In genomic region chr2:30759481-30759880, GRCh38 we compare ENCODE assay signal across 24 cellular contexts. TPM values are rescaled to one million over a fixed set of nuclear protein-coding genes. Genes with fewer than 3 reads are reported as not detected.
A peak's percentile ranks its signal among the peaks of the same experiment; 100 is the strongest.
DNase-seq lines count a peak whose midpoint lies in the region; TF ChIP-seq lines count a peak whose summit lies in the region.
"Had no signal": no experiment of that assay in that cellular context is flagged by ENCODE, and none has a peak within 500 bp of the region (broad histone marks: within the 10 kb centered on the region; RNA-seq: fewer than 3 reads in every experiment).

No MANE protein-coding gene starts in this region.

- H3K27me3 Mint-ChIP-seq in CD14-positive monocyte (ENCODE audit: low read depth in 3 of 3) (peaks cover 6 to 14% (median 8%) of the 10 kb centered on the region in 3 donors), chondrocyte (ENCODE audit: low read depth) (peaks cover 23% of the 10 kb centered on the region)

- H3K36me3 Mint-ChIP-seq in CD14-positive monocyte (no peaks in the 10 kb centered on the region), chondrocyte (ENCODE audit: low read depth) (no peaks in the 10 kb centered on the region)
- H3K36me3 Mint-ChIP-seq: CD4-positive, alpha-beta memory T cell had no signal

- no peaks in the 10 kb centered on the region for H3K4me1 Mint-ChIP-seq in CD14-positive monocyte
- peaks cover 5% of the 10 kb centered on the region for H3K4me1 Mint-ChIP-seq in chondrocyte (ENCODE audit: low read depth)
- H3K4me1 Mint-ChIP-seq: CD4-positive, alpha-beta memory T cell had no signal

- peaks cover 0 to 2% (median 0%) of the 10 kb centered on the region in 7 donors for H3K9me3 Mint-ChIP-seq in CD14-positive monocyte
- no peaks in the 10 kb centered on the region for H3K9me3 Mint-ChIP-seq in chondrocyte (ENCODE audit: low read depth)
- H3K9me3 Mint-ChIP-seq: CD4-positive, alpha-beta memory T cell had no signal

- H3K27ac Mint-ChIP-seq in CD14-positive monocyte (peak overlapping the region in 1 of 7 donors; percentile 59), chondrocyte (ENCODE audit: unreplicated experiment) (no peak overlapping the region)
- H3K27ac Mint-ChIP-seq: CD4-positive, alpha-beta memory T cell had no signal

- H3K27ac ChIP-seq in testis (no peak overlapping the region), tibial nerve (no peak overlapping the region)
- H3K27ac ChIP-seq: A549; BLaER1 treated with 17β-estradiol and CSF1 and Interleukin-3, amounts not matched to agents 10 nM and 100 nM; GM23248 had no signal

- no peaks in the 10 kb centered on the region for H3K9me3 ChIP-seq in testis
- H3K9me3 ChIP-seq in tibial nerve: no peaks in the 10 kb centered on the region
- H3K9me3 ChIP-seq: A549; BE2C; BLaER1 treated with 17β-estradiol and CSF1 and Interleukin-3, amounts not matched to agents 10 nM and 100 nM had no signal

- H3K36me3 ChIP-seq in testis (ENCODE audit: low read depth, missing control alignments) (no peaks in the 10 kb centered on the region), tibial nerve (no peaks in the 10 kb centered on the region)
- H3K36me3 ChIP-seq: BE2C; BLaER1 treated with 17β-estradiol and CSF1 and Interleukin-3, amounts not matched to agents 10 nM and 100 nM had no signal

- intact Hi-C loops in CD14-positive monocyte (cut with micrococcal nuclease): no loop called here
- intact Hi-C loops in posterior vena cava (cut with DNase I): no loop called here
- intact Hi-C loops in testis (cut with DNase I; ENCODE audit: low total_unique reads): no loop called here

- TF ChIP-seq EP300 in tibial nerve (IDR thresholded peaks at IDR 0.05): no peak

- H3K4me1 ChIP-seq in testis: no peaks in the 10 kb centered on the region
- no peaks in the 10 kb centered on the region for H3K4me1 ChIP-seq in tibial nerve
- H3K4me1 ChIP-seq: A549 had no signal

- TF ChIP-seq POLR2A in testis (IDR thresholded peaks at IDR 0.05) (no peak), tibial nerve (IDR thresholded peaks at IDR 0.05) (no peak)

- WGBS in testis, 2 donors: 69% methylated on average over 14 of the region's 14 CpGs
- WGBS in tibial nerve, 2 donors: 87 to 90% methylated on average over 14 of the region's 14 CpGs

- H3K27me3 ChIP-seq in testis (no peaks in the 10 kb centered on the region), tibial nerve (no peaks in the 10 kb centered on the region)
- H3K27me3 ChIP-seq: BE2C; BLaER1 treated with 17β-estradiol and CSF1 and Interleukin-3, amounts not matched to agents 10 nM and 100 nM had no signal

- TF ChIP-seq CTCF in CD14-positive monocyte (IDR thresholded peaks at IDR 0.05) (no peak), chondrocyte (IDR thresholded peaks at IDR 0.05) (no peak), testis (IDR thresholded peaks at IDR 0.05) (no peak), tibial nerve (IDR thresholded peaks at IDR 0.05) (no peak)

- H3K4me3 ChIP-seq in testis (peak overlapping the region in 1 of 2 donors; percentile 6), tibial nerve (no peak overlapping the region)
- H3K4me3 ChIP-seq: A549; BLaER1 treated with 17β-estradiol and CSF1 and Interleukin-3, amounts not matched to agents 10 nM and 100 nM; GM23248 had no signal

- DNase-seq in CD14-positive monocyte (ENCODE audit: low spot score): peak; percentile 19
- DNase-seq in chondrocyte (ENCODE audit: low spot score): peak; percentile 35
- DNase-seq in posterior vena cava (ENCODE audit: low spot score): peak; percentile 44
- DNase-seq in testis: peak; percentile 16
- DNase-seq in stimulated activated CD4-positive, alpha-beta T cell treated with anti-CD3 and anti-CD28 coated beads, Interleukin-4, amount 100 ng/mL, for 1 hour: no peak
- DNase-seq in tibial nerve (ENCODE audit: low spot score in 2 of 2): no peak
- DNase-seq in NCI-H187 (lab: John Stamatoyannopoulos, UW): no peak
- DNase-seq: 8988T; ACHN; AML-193; BE2C; Calu3; CD4-positive, alpha-beta memory T cell; COR-L47; DMS53; DMS79 treated with DMSO at 0.1 percent for 48 hours; GF-D8; GM23248; H7; HCEC 1CT had no signal

- no peak overlapping the region for H3K4me3 Mint-ChIP-seq in CD14-positive monocyte
- no peak overlapping the region for H3K4me3 Mint-ChIP-seq in chondrocyte (ENCODE audit: unreplicated experiment)
- H3K4me3 Mint-ChIP-seq: CD4-positive, alpha-beta memory T cell had no signal

RNA-seq across cellular contexts. Expression of gene CAPN13, which starts 47.8 kb away (rescaled TPM):
- not detected for polyA plus RNA-seq in CD14-positive monocyte
- total RNA-seq in chondrocyte: not detected in 3 replicates
- total RNA-seq in posterior vena cava: not detected
- total RNA-seq in testis: 1 to 10 TPM; 2.2 to 2.7 TPM
- polyA plus RNA-seq in testis (ENCODE audit: insufficient read depth, low read depth, low replicate concordance): 0.57 TPM
- not detected for total RNA-seq in tibial nerve
- total RNA-seq: CD4-positive, alpha-beta memory T cell; Daoy; G401; GM23248 had no signal
- polyA plus RNA-seq: CD4-positive, alpha-beta memory T cell; GM23248 had no signal

Comparison
In these comparisons a context has a peak if more than half of its experiments do, and no peak if none do; other contexts are left out.
1. DNase-seq: peak in CD14-positive monocyte (single experiment), chondrocyte (single experiment), posterior vena cava (single experiment) and testis (single experiment); none in stimulated activated CD4-positive, alpha-beta T cell treated with anti-CD3 and anti-CD28 coated beads, Interleukin-4, amount 100 ng/mL, for 1 hour (single experiment), tibial nerve (0 of 2) and NCI-H187 (0 of 2).